In the genomic region with DNA sequence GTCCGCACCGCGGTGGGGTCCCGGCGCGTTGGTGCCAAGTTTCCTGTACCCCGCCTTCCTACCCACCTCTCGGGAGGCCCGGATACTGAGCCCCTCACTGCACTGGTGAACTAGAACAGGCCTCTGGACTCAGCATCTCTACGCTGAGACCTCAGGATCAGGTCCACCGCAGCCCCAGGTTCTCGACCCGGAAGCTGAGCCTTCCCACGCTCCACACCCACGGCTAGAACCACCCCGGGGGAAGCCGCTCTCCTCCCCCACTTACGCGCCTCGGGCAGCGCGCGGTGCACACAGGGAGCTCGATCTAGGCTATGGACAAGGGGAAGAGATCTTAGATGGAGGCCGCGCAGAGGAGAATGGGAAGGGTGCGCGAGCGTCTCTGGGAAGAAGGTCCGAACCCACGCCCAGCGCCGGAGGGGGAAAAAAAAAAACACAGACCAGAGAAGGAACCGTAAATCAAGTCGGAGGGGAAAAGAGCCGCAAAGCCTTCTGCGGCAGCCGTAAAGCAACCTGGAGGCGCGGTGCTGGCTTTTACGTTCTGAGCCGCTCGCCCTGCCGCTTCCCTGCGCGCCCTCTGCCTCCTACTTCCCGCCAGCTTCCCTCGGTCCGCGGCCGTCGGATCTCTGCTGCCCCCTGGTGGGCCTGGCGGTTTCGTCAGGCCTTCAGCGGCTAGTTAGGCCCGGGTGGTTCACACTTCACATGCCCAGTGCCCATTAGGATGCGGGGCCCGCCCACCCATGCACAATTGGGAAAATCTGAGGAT, we compare ENCODE assay signal across 8 cellular contexts. TPM values are rescaled to one million over a fixed set of nuclear protein-coding genes. Genes with fewer than 3 reads are reported as not detected.
DNase-seq lines count a peak whose midpoint lies in the region; ATAC-seq and TF ChIP-seq lines count a peak whose summit lies in the region.

TSS of gene RAD52 (minus strand) at position 358 of the 763 bp plus-strand sequence. CDS start 16,636 bp downstream, outside the sequence.

- no peaks in the 10 kb centered on the region for H3K27me3 ChIP-seq in thoracic aorta (replicated peaks; ENCODE audit: insufficient read depth)

- H3K9me3 ChIP-seq in thoracic aorta: no peaks in the 10 kb centered on the region

- peak within 1 kb of the TSS; percentile 92 to 97 for H3K27ac ChIP-seq in thoracic aorta

- H3K4me1 ChIP-seq in thoracic aorta (ENCODE audit: control insufficient read depth in 1 of 2, low read depth in 2 of 2): peaks cover 10 to 20% of the 10 kb centered on the region in 2 donors

- DNase-seq in NCI-H1048 (lab: John Stamatoyannopoulos, UW) (peak; percentile 98), glomerular endothelial cell (ENCODE audit: extremely low read depth, low read depth, low spot score) (peak; percentile 95), omental fat pad (ENCODE audit: low spot score) (peak; percentile 86), thoracic aorta (ENCODE audit: low spot score) (peak; percentile 83)
- peak; percentile 93 to 99 for DNase-seq in activated naive CD4-positive, alpha-beta T cell treated with anti-CD3 and anti-CD28 coated beads, Interleukin-2, amount 50 U/mL, for 72 hours (ENCODE audit: low spot score in 2 of 2)

- H3K27ac Mint-ChIP-seq in activated naive CD4-positive, alpha-beta T cell treated with anti-CD3 and anti-CD28 coated beads, Interleukin-2, amount 50 U/mL, for 72 hours: peak within 1 kb of the TSS; percentile 92 to 95

- H3K36me3 Mint-ChIP-seq in activated naive CD4-positive, alpha-beta T cell treated with anti-CD3 and anti-CD28 coated beads, Interleukin-2, amount 50 U/mL, for 72 hours: peaks cover 9 to 28% of the 10 kb centered on the region in 2 donors

- H3K4me3 ChIP-seq in GM08714 (ENCODE audit: low read length): peak within 1 kb of the TSS; percentile 73
- peak within 1 kb of the TSS; percentile 98 for H3K4me3 ChIP-seq in thoracic aorta

- TF ChIP-seq CTCF in omental fat pad (IDR thresholded peaks at IDR 0.05) (peak in 2 of 3 donors; percentile 69 to 94), thoracic aorta (IDR thresholded peaks at IDR 0.05) (peak; percentile 97)

- H3K36me3 ChIP-seq in thoracic aorta: no peaks in the 10 kb centered on the region

- H3K9me3 Mint-ChIP-seq in activated naive CD4-positive, alpha-beta T cell treated with anti-CD3 and anti-CD28 coated beads, Interleukin-2, amount 50 U/mL, for 72 hours: no peaks in the 10 kb centered on the region

- ATAC-seq in HG02571 (IDR thresholded peaks at IDR 0.05; ENCODE audit: unreplicated experiment): peak; percentile 82
- peak; percentile 97 for ATAC-seq in SK-N-SH treated with all-trans-retinoic acid at 6 μM for 48 hours
- ATAC-seq in activated naive CD4-positive, alpha-beta T cell treated with anti-CD3 and anti-CD28 coated beads, Interleukin-2, amount 50 U/mL, for 72 hours: peak; percentile 87 to 88
- ATAC-seq in omental fat pad (ENCODE audit: low FRiP score): peak; percentile 96
- ATAC-seq in thoracic aorta (ENCODE audit: insufficient number of reproducible peaks, low FRiP score, low read depth): peak; percentile 93

TF ChIP-seq in SK-N-SH treated with all-trans-retinoic acid at 6 μM for 48 hours, 23 proteins besides CTCF, POLR2A, EP300 and RAD21:
- no peak for TF ChIP-seq GLIS3 (CRISPR knock-in tag; IDR thresholded peaks at IDR 0.05)
- TF ChIP-seq TSHZ2 (CRISPR knock-in tag; IDR thresholded peaks at IDR 0.05): peak; percentile 42; the same call in 1 of the 2 replicates

RNA-seq across cellular contexts. Expression of gene RAD52, which starts in this region (rescaled TPM):
- 10 to 100 TPM in 1 of 2 donors, 1 to 10 TPM in 1; 3.1 to 19.0 TPM for total RNA-seq in activated naive CD4-positive, alpha-beta T cell treated with anti-CD3 and anti-CD28 coated beads, Interleukin-2, amount 50 U/mL, for 72 hours
- 10.6 and 12.5 TPM in 2 replicates for total RNA-seq in glomerular endothelial cell
- total RNA-seq in omental fat pad: 10 to 100 TPM in 2 of 4 donors, 1 to 10 TPM in 2; 4.9 to 15.4 (median 11.2) TPM
- total RNA-seq in thoracic aorta: 10 to 100 TPM; 21.5 to 21.9 TPM

Comparison
In these comparisons a context has a peak if more than half of its experiments do, and no peak if none do; other contexts are left out.
1. Peak in every context shown above with its lines: DNase-seq, ATAC-seq, H3K4me3 ChIP-seq and H3K27ac ChIP-seq.